Comparison of ENCODE assay signal across 26 cellular contexts in the genomic region with DNA sequence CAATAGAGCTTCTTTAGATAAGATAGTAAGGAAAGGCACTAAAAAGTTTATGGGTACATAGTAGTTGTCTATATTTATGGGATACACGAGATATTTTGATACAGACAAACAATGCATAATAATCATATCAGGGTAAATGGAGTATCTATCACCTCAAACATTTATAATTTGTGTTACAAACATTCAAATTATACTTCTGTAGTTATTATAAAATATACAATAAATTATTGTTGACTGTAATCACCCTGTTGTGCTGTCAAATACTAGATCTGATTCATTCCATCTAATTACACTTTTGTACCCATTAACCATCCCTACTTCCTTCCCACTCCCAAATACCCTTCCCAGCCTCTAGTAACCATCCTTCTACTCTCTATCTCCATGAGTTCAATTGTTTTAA.
"Had no signal": no experiment of that assay in that cellular context is flagged by ENCODE, and none has a peak within 500 bp of the region (broad histone marks: within the 10 kb centered on the region; RNA-seq: fewer than 3 reads in every experiment).

No MANE protein-coding gene starts in this region.

- H3K4me3 ChIP-seq: stomach, suprapubic skin, testis, thoracic aorta, thyroid gland, tibial artery, tibial nerve, transverse colon, upper lobe of left lung, upper lobe of right lung, uterus, vagina had no signal

- H3K4me1 ChIP-seq: stomach, suprapubic skin, testis, thyroid gland, tibial artery, tibial nerve, transverse colon, upper lobe of left lung, upper lobe of right lung, uterus, vagina had no signal

- H3K36me3 ChIP-seq: stomach, suprapubic skin, thoracic aorta, thyroid gland, tibial artery, tibial nerve, transverse colon, upper lobe of left lung, upper lobe of right lung, uterus, vagina had no signal

- DNase-seq: stimulated activated CD4-positive, alpha-beta T cell treated with anti-CD3 and anti-CD28 coated beads, Interleukin-2, amount 100 ng/mL, for 48 hours; stimulated activated CD4-positive, alpha-beta T cell treated with anti-CD3 and anti-CD28 coated beads, Interleukin-4, amount 100 ng/mL, for 1 hour; stimulated activated CD4-positive, alpha-beta T cell treated with anti-CD3 and anti-CD28 coated beads, Interleukin-4, amount 100 ng/mL, for 24 hours; stimulated activated CD4-positive, alpha-beta T cell treated with anti-CD3 and anti-CD28 coated beads, Interleukin-4, amount 100 ng/mL, for 4 hours; stimulated activated CD8-positive, alpha-beta memory T cell treated with anti-CD3 and anti-CD28 coated beads, Interleukin-4, amount 100 ng/mL, for 48 hours; stimulated activated naive B cell treated with anti-CD40 and anti-IgM and Interleukin-4, amounts not matched to agents 10 μg/mL and 1 μg/mL and 100 μg/mL, for 72 hours; stimulated activated naive CD4-positive, alpha-beta T cell; stimulated activated naive CD4-positive, alpha-beta T cell treated with Interleukin-2 at 50 U/mL for 16 hours; stimulated activated naive CD8-positive, alpha-beta T cell treated with anti-CD3 and anti-CD28 coated beads, Interleukin-15, amount 100 ng/mL, for 72 hours; stimulated activated naive CD8-positive, alpha-beta T cell treated with anti-CD3 and anti-CD28 coated beads, Interleukin-15, Interleukin-2, amounts not matched to agents 100 U/mL and 50 U/mL, for 24 hours; stomach; substantia nigra; testis; thyroid gland; tibial artery; transverse colon; trophoblast cell; upper lobe of left lung; upper lobe of right lung; uterus had no signal

- H3K27me3 ChIP-seq: stomach, suprapubic skin, testis, thyroid gland, tibial artery, tibial nerve, transverse colon, upper lobe of left lung, upper lobe of right lung, uterus, vagina had no signal

- H3K27ac ChIP-seq: stomach, suprapubic skin, testis, thoracic aorta, thyroid gland, tibial artery, tibial nerve, transverse colon, upper lobe of left lung, upper lobe of right lung, uterus, vagina had no signal

- ATAC-seq: stimulated activated effector memory CD8-positive, alpha-beta T cell treated with anti-CD3 and anti-CD28 coated beads, Interleukin-12 subunit alpha, Interleukin-12 subunit beta, amount 100 ng/mL, for 72 hours; stimulated activated memory B cell treated with anti-CD40 and anti-IgM and Interleukin-4, amounts not matched to agents 10 μg/mL and 1 μg/mL and 100 μg/mL, for 72 hours; stimulated activated naive B cell treated with anti-CD40 and anti-IgM and Interleukin-4, amounts not matched to agents 10 μg/mL and 1 μg/mL and 100 μg/mL, for 72 hours; stimulated activated naive CD8-positive, alpha-beta T cell treated with anti-CD3 and anti-CD28 coated beads, Interleukin-15, amount 100 ng/mL, for 72 hours; stimulated activated naive CD8-positive, alpha-beta T cell treated with anti-CD3 and anti-CD28 coated beads, Interleukin-15, Interleukin-2, amounts not matched to agents 100 U/mL and 50 U/mL, for 24 hours; upper lobe of right lung had no signal

- H3K9me3 ChIP-seq: suprapubic skin, testis, thoracic aorta, thyroid gland, tibial artery, tibial nerve, transverse colon, upper lobe of left lung, upper lobe of right lung, uterus, vagina had no signal
